ENCODE assay signal across 20 cellular contexts in genomic region chr9:112562235-112562958, GRCh38.
DNase-seq lines count a peak whose midpoint lies in the region; ATAC-seq, FAIRE-seq and TF ChIP-seq lines count a peak whose summit lies in the region.
"Had no signal": no experiment of that assay in that cellular context is flagged by ENCODE, and none has a peak within 500 bp of the region (broad histone marks: within the 10 kb centered on the region; RNA-seq: fewer than 3 reads in every experiment).

No MANE protein-coding gene starts in this region.

- no peak overlapping the region for H2AFZ ChIP-seq in GM23338
- H2AFZ ChIP-seq: GM23248 had no signal

- H3K9ac ChIP-seq in SK-N-MC (ENCODE audit: insufficient read length), result no peak overlapping the region
- H3K9ac ChIP-seq: GM23248 had no signal

- H3K4me2 ChIP-seq in GM23338, result no peak overlapping the region

- peaks cover 99% of the 10 kb centered on the region for H3K79me2 ChIP-seq in GM23338 (replicated peaks; ENCODE audit: insufficient read depth)

- no peaks in the 10 kb centered on the region for H3K36me3 ChIP-seq in GM23338 (ENCODE audit: insufficient read depth)
- no peaks in the 10 kb centered on the region; the same call in 1 of the 2 replicates for H3K36me3 ChIP-seq in SK-N-MC (ENCODE audit: insufficient read depth, low read length)
- no peaks in the 10 kb centered on the region for H3K36me3 ChIP-seq in adrenal gland (replicated peaks in 1 of 2)
- no peaks in the 10 kb centered on the region for H3K36me3 ChIP-seq in pancreas
- H3K36me3 ChIP-seq: BE2C had no signal

- no peaks in the 10 kb centered on the region for H3F3A ChIP-seq in GM23338 (replicated peaks; ENCODE audit: low read depth)

- no peaks in the 10 kb centered on the region for H3K9me3 Mint-ChIP-seq in GM23338
- H3K9me3 Mint-ChIP-seq in osteocyte (ENCODE audit: unreplicated experiment), result peaks cover 8% of the 10 kb centered on the region
- H3K9me3 Mint-ChIP-seq: CD4-positive, CD25-positive, alpha-beta regulatory T cell had no signal

- H3K4me3 ChIP-seq in GM23338 (no peak overlapping the region), SK-N-MC (no peak overlapping the region), adrenal gland (no peak overlapping the region), pancreas (no peak overlapping the region)
- H3K4me3 ChIP-seq: GM23248 had no signal

- H3K27me3 ChIP-seq in GM23338 (ENCODE audit: insufficient read depth) (no peaks in the 10 kb centered on the region), adrenal gland (no peaks in the 10 kb centered on the region), pancreas (no peaks in the 10 kb centered on the region)
- H3K27me3 ChIP-seq: BE2C had no signal

- H3K4me3 Mint-ChIP-seq in GM23338 (no peak overlapping the region), osteocyte (ENCODE audit: unreplicated experiment) (no peak overlapping the region)
- H3K4me3 Mint-ChIP-seq: CD4-positive, CD25-positive, alpha-beta regulatory T cell; CD8-positive, alpha-beta memory T cell had no signal

- H3K27ac ChIP-seq in GM23338 (ENCODE audit: low read depth), result no peak overlapping the region
- peak overlapping the region; percentile 26; the same call in 1 of the 2 replicates for H3K27ac ChIP-seq in SK-N-MC
- peak overlapping the region in 1 of 5 donors; percentile 15 for H3K27ac ChIP-seq in adrenal gland
- no peak overlapping the region for H3K27ac ChIP-seq in pancreas
- H3K27ac ChIP-seq: GM23248, HL-60 had no signal

- peak; percentile 42; the same call in 2 of the 3 replicates for ATAC-seq in GM23338
- ATAC-seq in pancreas, result peak; percentile 31 to 80 (median 59)
- no peak for ATAC-seq in HG03354 (IDR thresholded peaks at IDR 0.05; ENCODE audit: poor library complexity, severe bottlenecking, unreplicated experiment)

- H3K27me3 Mint-ChIP-seq in GM23338 (ENCODE audit: insufficient read depth, low read depth, poor library complexity) (peaks cover 4% of the 10 kb centered on the region), osteocyte (ENCODE audit: unreplicated experiment) (no peaks in the 10 kb centered on the region)
- H3K27me3 Mint-ChIP-seq: CD4-positive, CD25-positive, alpha-beta regulatory T cell had no signal

- H3K27ac Mint-ChIP-seq in GM23338 (no peak overlapping the region), osteocyte (ENCODE audit: unreplicated experiment) (no peak overlapping the region)
- H3K27ac Mint-ChIP-seq: CD4-positive, CD25-positive, alpha-beta regulatory T cell; CD8-positive, alpha-beta memory T cell had no signal

- no peak for FAIRE-seq in pancreas (lab: Jason Lieb, UNC)
- FAIRE-seq: GM12892, GM18507, H54 had no signal

- H3K36me3 Mint-ChIP-seq in GM23338 (ENCODE audit: low read depth) (no peaks in the 10 kb centered on the region), osteocyte (ENCODE audit: unreplicated experiment) (no peaks in the 10 kb centered on the region)
- H3K36me3 Mint-ChIP-seq: CD4-positive, CD25-positive, alpha-beta regulatory T cell; CD8-positive, alpha-beta memory T cell had no signal

- H3K4me1 Mint-ChIP-seq in GM23338, result peaks cover 18% of the 10 kb centered on the region
- H3K4me1 Mint-ChIP-seq in osteocyte (ENCODE audit: unreplicated experiment), result no peaks in the 10 kb centered on the region
- H3K4me1 Mint-ChIP-seq: CD8-positive, alpha-beta memory T cell had no signal

- H3K9me2 ChIP-seq in GM23338 (ENCODE audit: insufficient read depth), result no peaks in the 10 kb centered on the region

- TF ChIP-seq CTCF in GM23338 (conservative IDR thresholded peaks at IDR 0.05; ENCODE audit: low read depth in 2 of 2) (no peak), adrenal gland (IDR thresholded peaks at IDR 0.05) (no peak), pancreas (IDR thresholded peaks at IDR 0.05) (no peak), osteocyte (IDR thresholded peaks at IDR 0.05) (no peak)

- H3K4me1 ChIP-seq in GM23338 (ENCODE audit: insufficient read depth) (peaks cover 16% of the 10 kb centered on the region; the same call in 1 of the 2 replicates), adrenal gland (replicated peaks in 1 of 2) (peaks cover 13 to 39% of the 10 kb centered on the region in 2 donors), pancreas (peaks cover 9 to 11% (median 10%) of the 10 kb centered on the region in 3 donors)
- H3K4me1 ChIP-seq: BE2C had no signal

- TF ChIP-seq POLR2A in adrenal gland (IDR thresholded peaks at IDR 0.05), result no peak

- H4K20me1 ChIP-seq in GM23338 (replicated peaks; ENCODE audit: insufficient read depth), result peaks cover 29% of the 10 kb centered on the region

- DNase-seq in GM23338 (ENCODE audit: low spot score) (no peak), SK-N-MC (ENCODE audit: low read depth, low spot score) (no peak), adrenal gland (peak in 4 of 7 donors; percentile 31 to 58 (median 41)), pancreas (no peak), osteocyte (ENCODE audit: extremely low spot score, unreplicated experiment) (no peak)
- DNase-seq: BE2C; C1 segment of cervical spinal cord; CD4-positive, CD25-positive, alpha-beta regulatory T cell; CD8-positive, alpha-beta memory T cell; COR-L47; DMS 273 treated with DMSO at 0.1 percent for 48 hours; DMS79; GDM1; GM23248; HCEC 1CT had no signal

- 58 to 66% (median 64%) methylated on average over 4 of the region's 4 CpGs for WGBS in adrenal gland, 4 donors
- WGBS in pancreas, 2 donors, result 38 to 45% methylated on average over 4 of the region's 4 CpGs

- H3K9me3 ChIP-seq in SK-N-MC (ENCODE audit: low read depth, low read length) (no peaks in the 10 kb centered on the region; the same call in 1 of the 2 replicates), adrenal gland (replicated peaks in 1 of 3) (no peaks in the 10 kb centered on the region), pancreas (no peaks in the 10 kb centered on the region)
- H3K9me3 ChIP-seq: BE2C had no signal

- intact Hi-C loops in adrenal gland (cut with DNase I), result no loop called here
- intact Hi-C loops in pancreas (cut with DNase I), result no loop called here

TF ChIP-seq in GM23338, 12 proteins besides CTCF, POLR2A, EP300 and RAD21 (continues in another document):
- TF ChIP-seq ETS1 (IDR thresholded peaks at IDR 0.05), result no peak
- no peak for TF ChIP-seq CREB1 (CRISPR knock-in tag; IDR thresholded peaks at IDR 0.05; ENCODE audit: low read depth)
- no peak for TF ChIP-seq ZNF114 (CRISPR knock-in tag; IDR thresholded peaks at IDR 0.05)
- no peak for TF ChIP-seq STAT1 (IDR thresholded peaks at IDR 0.05; ENCODE audit: unreplicated experiment)
- no peak for TF ChIP-seq NANOG (IDR thresholded peaks at IDR 0.05; ENCODE audit: borderline replicate concordance)
- TF ChIP-seq JUNB (IDR thresholded peaks at IDR 0.05; ENCODE audit: unreplicated experiment), result no peak
- no peak for TF ChIP-seq REST (IDR thresholded peaks at IDR 0.05; ENCODE audit: unreplicated experiment)
- no peak for TF ChIP-seq ZNF331 (CRISPR knock-in tag; IDR thresholded peaks at IDR 0.05; ENCODE audit: low read depth)
- TF ChIP-seq EZH2 (IDR thresholded peaks at IDR 0.05; ENCODE audit: low read depth, unreplicated experiment), result no peak

Comparison
In these comparisons a context has a peak if more than half of its experiments do, and no peak if none do; other contexts are left out.
1. DNase-seq: peak in adrenal gland (4 of 7); none in GM23338 (single experiment), SK-N-MC (single experiment), pancreas (0 of 6) and osteocyte (single experiment).